ENCODE assay signal across 15 cellular contexts in the genomic region with DNA sequence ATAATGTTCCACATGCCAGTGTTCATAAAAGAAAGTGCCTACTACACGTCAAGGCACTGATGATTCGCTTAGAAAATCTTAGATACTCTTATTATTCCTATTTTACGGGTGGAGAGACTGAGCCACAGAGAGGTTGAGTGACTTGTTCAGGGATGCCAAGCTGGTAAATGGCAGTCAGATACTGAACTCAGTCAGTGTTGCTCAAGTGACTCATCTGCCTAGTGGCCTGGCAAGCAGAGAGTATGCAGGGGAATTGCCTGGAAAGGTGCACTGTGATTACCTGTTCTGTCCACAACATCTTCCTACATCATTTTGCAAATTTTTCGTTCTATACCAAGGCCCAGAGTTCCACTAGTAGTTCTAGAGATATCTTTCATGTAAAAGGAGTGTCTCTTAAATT.
DNase-seq lines count a peak whose midpoint lies in the region; ATAC-seq lines count a peak whose summit lies in the region.
"Had no signal": no experiment of that assay in that cellular context is flagged by ENCODE, and none has a peak within 500 bp of the region (broad histone marks: within the 10 kb centered on the region; RNA-seq: fewer than 3 reads in every experiment).

No MANE protein-coding gene starts in this region.

- ATAC-seq in esophagus mucosa (peak; percentile 54), GM18858 (IDR thresholded peaks at IDR 0.05; ENCODE audit: unreplicated experiment) (no peak)
- ATAC-seq: activated CD8-positive, alpha-beta memory T cell treated with anti-CD3 and anti-CD28 coated beads, Interleukin-2, amount 10 ng/mL, durations not matched to agents 7 days and 5 days; gastroesophageal sphincter had no signal

- H3K36me3 ChIP-seq in MG63 = no peaks in the 10 kb centered on the region
- H3K36me3 ChIP-seq: gastroesophageal sphincter, prostate gland, spleen had no signal

- peak; percentile 6 to 10 for DNase-seq in stimulated activated CD4-positive, alpha-beta T cell treated with anti-CD3 and anti-CD28 coated beads, Interleukin-15, amount 100 ng/mL, for 48 hours (ENCODE audit: low read depth in 2 of 2)
- DNase-seq in stimulated activated CD4-positive, alpha-beta T cell treated with anti-CD3 and anti-CD28 coated beads, Interleukin-4, amount 100 ng/mL, for 1 hour = no peak
- DNase-seq in MG63 (peak; percentile 9), dermis blood vessel endothelial cell (no peak), NCI-H2171 treated with DMSO at 0.1 percent for 48 hours (lab: John Stamatoyannopoulos, UW) (no peak)
- DNase-seq: activated CD8-positive, alpha-beta memory T cell treated with anti-CD3 and anti-CD28 coated beads, Interleukin-2, amount 10 ng/mL, durations not matched to agents 7 days and 5 days; activated naive CD4-positive, alpha-beta T cell treated with anti-CD3 and anti-CD28 coated beads, Interleukin-2, amount 50 U/mL, for 16 hours; central memory CD4-positive, alpha-beta T cell; NCI-H1694; NCI-H510A treated with DMSO at 0.1 percent for 48 hours; spleen had no signal

- no peaks in the 10 kb centered on the region for H3K9me3 ChIP-seq in MG63
- H3K9me3 ChIP-seq: gastroesophageal sphincter, prostate gland, spleen had no signal

- no peak overlapping the region for H3K4me3 ChIP-seq in MG63
- H3K4me3 ChIP-seq: gastroesophageal sphincter, prostate gland, spleen had no signal

- no peaks in the 10 kb centered on the region for H3K27me3 ChIP-seq in MG63
- H3K27me3 ChIP-seq: gastroesophageal sphincter, spleen had no signal

Comparison
In these comparisons a context has a peak if more than half of its experiments do, and no peak if none do; other contexts are left out.
1. DNase-seq: peak in stimulated activated CD4-positive, alpha-beta T cell treated with anti-CD3 and anti-CD28 coated beads, Interleukin-15, amount 100 ng/mL, for 48 hours (2 of 2) and MG63 (single experiment); none in stimulated activated CD4-positive, alpha-beta T cell treated with anti-CD3 and anti-CD28 coated beads, Interleukin-4, amount 100 ng/mL, for 1 hour (single experiment), dermis blood vessel endothelial cell (single experiment) and NCI-H2171 treated with DMSO at 0.1 percent for 48 hours (single experiment).